ENCODE assay signal across 16 cellular contexts in genomic region chr1:205782627-205783470, GRCh38. TPM values are rescaled to one million over a fixed set of nuclear protein-coding genes. Genes with fewer than 3 reads are reported as not detected.
A peak's percentile ranks its signal among the peaks of the same experiment; 100 is the strongest.
DNase-seq lines count a peak whose midpoint lies in the region; ATAC-seq and TF ChIP-seq lines count a peak whose summit lies in the region.
"Had no signal": no experiment of that assay in that cellular context is flagged by ENCODE, and none has a peak within 500 bp of the region (broad histone marks: within the 10 kb centered on the region; RNA-seq: fewer than 3 reads in every experiment).

No MANE protein-coding gene starts in this region.

- no peaks in the 10 kb centered on the region for H3K36me3 Mint-ChIP-seq in activated CD4-positive, alpha-beta T cell treated with anti-CD3 and anti-CD28 coated beads, Interleukin-2, amount 10 ng/mL, durations not matched to agents 24 days and 14 days (ENCODE audit: low read depth)
- peaks cover 6% of the 10 kb centered on the region for H3K36me3 Mint-ChIP-seq in natural killer cell treated with Interleukin-12 subunit alpha and Interleukin-12 subunit beta and Interleukin-15 and Interleukin-18, amount 100 ng/mL, for 72 hours

- ATAC-seq in natural killer cell treated with Interleukin-12 subunit alpha and Interleukin-12 subunit beta and Interleukin-15 and Interleukin-18, amount 100 ng/mL, for 72 hours, result peak; percentile 68 to 88
- no peak for ATAC-seq in HG02840 (IDR thresholded peaks at IDR 0.05; ENCODE audit: low FRiP score, unreplicated experiment)
- ATAC-seq: activated naive CD8-positive, alpha-beta T cell treated with anti-CD3 and anti-CD28 coated beads, Interleukin-2, amount 50 U/mL, for 24 hours had no signal

- no peaks in the 10 kb centered on the region for H3K27me3 Mint-ChIP-seq in activated CD4-positive, alpha-beta T cell treated with anti-CD3 and anti-CD28 coated beads, Interleukin-2, amount 10 ng/mL, durations not matched to agents 24 days and 14 days
- no peaks in the 10 kb centered on the region for H3K27me3 Mint-ChIP-seq in natural killer cell treated with Interleukin-12 subunit alpha and Interleukin-12 subunit beta and Interleukin-15 and Interleukin-18, amount 100 ng/mL, for 72 hours
- H3K27me3 Mint-ChIP-seq: activated naive CD8-positive, alpha-beta T cell treated with anti-CD3 and anti-CD28 coated beads, Interleukin-2, amount 50 U/mL, for 24 hours had no signal

- intact Hi-C loops in activated CD4-positive, alpha-beta T cell treated with anti-CD3 and anti-CD28 coated beads, Interleukin-2, amount 10 ng/mL, durations not matched to agents 24 days and 14 days (cut with micrococcal nuclease), result no loop called here

- DNase-seq in activated CD4-positive, alpha-beta T cell treated with anti-CD3 and anti-CD28 coated beads, Interleukin-2, amount 10 ng/mL, durations not matched to agents 24 days and 14 days, result peak; percentile 74
- DNase-seq in activated CD4-positive, alpha-beta T cell treated with anti-CD3 and anti-CD28 coated beads, Interleukin-2, amount 50 U/mL, for 4 hours, result no peak
- DNase-seq in GM12865 (ENCODE audit: low read depth), result peak; percentile 10
- DNase-seq in central memory CD4-positive, alpha-beta T cell, result peak; percentile 28
- no peak for DNase-seq in natural killer cell treated with Interleukin-12 subunit alpha and Interleukin-12 subunit beta and Interleukin-15 and Interleukin-18, amount 100 ng/mL, for 72 hours (ENCODE audit: low spot score)
- no peak for DNase-seq in NCI-H2029 (lab: John Stamatoyannopoulos, UW)
- no peak for DNase-seq in UCSD-AML1 (lab: John Stamatoyannopoulos, UW; ENCODE audit: unreplicated experiment)
- DNase-seq: activated naive CD8-positive, alpha-beta T cell treated with anti-CD3 and anti-CD28 coated beads, Interleukin-2, amount 50 U/mL, for 24 hours; colonic mucosa; erythroblast; GDM1; NCI-H1092; stimulated activated CD4-positive, alpha-beta T cell treated with anti-CD3 and anti-CD28 coated beads, Interleukin-4, amount 100 ng/mL, for 4 hours had no signal

- TF ChIP-seq CTCF in GM12865 (IDR thresholded peaks at IDR 0.05; ENCODE audit: insufficient read depth, low read depth, low read length, missing control alignments), result no peak

- no peak overlapping the region for H3K4me3 Mint-ChIP-seq in activated CD4-positive, alpha-beta T cell treated with anti-CD3 and anti-CD28 coated beads, Interleukin-2, amount 10 ng/mL, durations not matched to agents 24 days and 14 days
- peak overlapping the region; percentile 53 for H3K4me3 Mint-ChIP-seq in natural killer cell treated with Interleukin-12 subunit alpha and Interleukin-12 subunit beta and Interleukin-15 and Interleukin-18, amount 100 ng/mL, for 72 hours
- H3K4me3 Mint-ChIP-seq: activated naive CD8-positive, alpha-beta T cell treated with anti-CD3 and anti-CD28 coated beads, Interleukin-2, amount 50 U/mL, for 24 hours; nephron had no signal

- H3K4me3 ChIP-seq in GM12865 (ENCODE audit: low read depth, low read length), result no peak overlapping the region
- H3K4me3 ChIP-seq: A549, colonic mucosa had no signal

- peaks cover 13% of the 10 kb centered on the region for H3K4me1 Mint-ChIP-seq in activated CD4-positive, alpha-beta T cell treated with anti-CD3 and anti-CD28 coated beads, Interleukin-2, amount 10 ng/mL, durations not matched to agents 24 days and 14 days
- H3K4me1 Mint-ChIP-seq in natural killer cell treated with Interleukin-12 subunit alpha and Interleukin-12 subunit beta and Interleukin-15 and Interleukin-18, amount 100 ng/mL, for 72 hours (ENCODE audit: low read depth in 2 of 2), result peaks cover 36 to 45% of the 10 kb centered on the region in 2 donors

- no peaks in the 10 kb centered on the region for H3K9me3 Mint-ChIP-seq in activated CD4-positive, alpha-beta T cell treated with anti-CD3 and anti-CD28 coated beads, Interleukin-2, amount 10 ng/mL, durations not matched to agents 24 days and 14 days
- H3K9me3 Mint-ChIP-seq in natural killer cell treated with Interleukin-12 subunit alpha and Interleukin-12 subunit beta and Interleukin-15 and Interleukin-18, amount 100 ng/mL, for 72 hours, result no peaks in the 10 kb centered on the region
- H3K9me3 Mint-ChIP-seq: activated naive CD8-positive, alpha-beta T cell treated with anti-CD3 and anti-CD28 coated beads, Interleukin-2, amount 50 U/mL, for 24 hours; nephron had no signal

- H3K27ac Mint-ChIP-seq in activated CD4-positive, alpha-beta T cell treated with anti-CD3 and anti-CD28 coated beads, Interleukin-2, amount 10 ng/mL, durations not matched to agents 24 days and 14 days, result peak overlapping the region; percentile 27
- peak overlapping the region; percentile 57 to 86 for H3K27ac Mint-ChIP-seq in natural killer cell treated with Interleukin-12 subunit alpha and Interleukin-12 subunit beta and Interleukin-15 and Interleukin-18, amount 100 ng/mL, for 72 hours
- H3K27ac Mint-ChIP-seq: activated naive CD8-positive, alpha-beta T cell treated with anti-CD3 and anti-CD28 coated beads, Interleukin-2, amount 50 U/mL, for 24 hours had no signal

RNA-seq across cellular contexts. Expression of gene RAB29, which starts 7.6 kb away (rescaled TPM):
- total RNA-seq in activated CD4-positive, alpha-beta T cell treated with anti-CD3 and anti-CD28 coated beads, Interleukin-2, amount 10 ng/mL, durations not matched to agents 24 days and 14 days, result 27.8 and 29.1 TPM in 2 replicates
- 100 to 1,000 TPM; 109 to 217 TPM for total RNA-seq in natural killer cell treated with Interleukin-12 subunit alpha and Interleukin-12 subunit beta and Interleukin-15 and Interleukin-18, amount 100 ng/mL, for 72 hours

RNA-seq across cellular contexts. Expression of gene SLC41A1, which starts 30.1 kb away (rescaled TPM):
- total RNA-seq in activated CD4-positive, alpha-beta T cell treated with anti-CD3 and anti-CD28 coated beads, Interleukin-2, amount 10 ng/mL, durations not matched to agents 24 days and 14 days, result 29.5 and 30.1 TPM in 2 replicates
- total RNA-seq in natural killer cell treated with Interleukin-12 subunit alpha and Interleukin-12 subunit beta and Interleukin-15 and Interleukin-18, amount 100 ng/mL, for 72 hours, result 10 to 100 TPM; 66.2 to 80.2 TPM

RNA-seq across cellular contexts. Expression of gene NUCKS1, which starts 32.9 kb away (rescaled TPM):
- total RNA-seq in activated CD4-positive, alpha-beta T cell treated with anti-CD3 and anti-CD28 coated beads, Interleukin-2, amount 10 ng/mL, durations not matched to agents 24 days and 14 days, result 161 and 188 TPM in 2 replicates
- total RNA-seq in natural killer cell treated with Interleukin-12 subunit alpha and Interleukin-12 subunit beta and Interleukin-15 and Interleukin-18, amount 100 ng/mL, for 72 hours, result 100 to 1,000 TPM in 1 of 2 donors, 10 to 100 TPM in 1; 95.1 to 156 TPM

Comparison
In these comparisons a context has a peak if more than half of its experiments do, and no peak if none do; other contexts are left out.
1. DNase-seq: peak in activated CD4-positive, alpha-beta T cell treated with anti-CD3 and anti-CD28 coated beads, Interleukin-2, amount 10 ng/mL, durations not matched to agents 24 days and 14 days (single experiment), GM12865 (single experiment) and central memory CD4-positive, alpha-beta T cell (single experiment); none in activated CD4-positive, alpha-beta T cell treated with anti-CD3 and anti-CD28 coated beads, Interleukin-2, amount 50 U/mL, for 4 hours (0 of 2), natural killer cell treated with Interleukin-12 subunit alpha and Interleukin-12 subunit beta and Interleukin-15 and Interleukin-18, amount 100 ng/mL, for 72 hours (single experiment), NCI-H2029 (single experiment) and UCSD-AML1 (single experiment).